8 cellular contexts compared by ENCODE assay signal in genomic region chr1:109240158-109241152, GRCh38. TPM values are rescaled to one million over a fixed set of nuclear protein-coding genes. Genes with fewer than 3 reads are reported as not detected.
DNase-seq lines count a peak whose midpoint lies in the region; ATAC-seq, FAIRE-seq and TF ChIP-seq lines count a peak whose summit lies in the region.

No MANE protein-coding gene starts in this region.

- H2AFZ ChIP-seq in SK-N-SH (ENCODE audit: low read depth), result no peak overlapping the region

- no peaks in the 10 kb centered on the region for H3K79me2 ChIP-seq in SK-N-SH (ENCODE audit: insufficient read depth)

- FAIRE-seq in urothelium cell line (lab: Jason Lieb, UNC), result no peak

- H3F3A ChIP-seq in SK-N-SH (replicated peaks; ENCODE audit: insufficient read depth), result peaks cover 8% of the 10 kb centered on the region

- H3K27ac ChIP-seq in SK-N-SH (ENCODE audit: low read depth in 2 of 2, low read length in 1 of 2), result peak overlapping the region; percentile 41 to 43; a peak in 3 of 4 replicates

- peaks cover 11 to 14% of the 10 kb centered on the region in 2 experiments; a peak in 2 of 4 replicates for H3K4me1 ChIP-seq in SK-N-SH (ENCODE audit: control insufficient read depth in 1 of 2, insufficient read depth in 2 of 2, low read depth in 1 of 2, low read length in 1 of 2)

- POLR2A ChIA-PET in SK-N-SH (lab: Yijun Ruan, JAX), result interaction anchor here (0.8 to 2.8 kb wide), 4 partner anchors 8 to 140 kb away, joined by 3 to 20 read pairs (median 4); partner anchors contain the start of genes CELSR2 and SARS1

- no peaks in the 10 kb centered on the region for H4K20me1 ChIP-seq in SK-N-SH (ENCODE audit: insufficient read depth)

- H3K4me2 ChIP-seq in SK-N-SH, result 0 out of 2 replicates have a peak overlapping the region, but pooled peaks have one; percentile 24

- WGBS in SK-N-SH (ENCODE audit: low lambda C conversion rate), result 57% methylated on average over 7 of the region's 26 CpGs

- TF ChIP-seq EP300 in SK-N-SH (IDR thresholded peaks at IDR 0.05; ENCODE audit: borderline replicate concordance in 1 of 2, low read depth in 1 of 2, low read length in 1 of 2), result no peak

- no peak overlapping the region for H3K4me3 ChIP-seq in SK-N-SH (ENCODE audit: low read depth in 2 of 2, low read length in 1 of 2)

- intact Hi-C loops in posterior vena cava (cut with DNase I), result no loop called here

- no peaks in the 10 kb centered on the region for H3K27me3 ChIP-seq in SK-N-SH (ENCODE audit: insufficient read depth)

- TF ChIP-seq CTCF in SK-N-SH (IDR thresholded peaks at IDR 0.05), result no peak

- ATAC-seq in HG03457 (IDR thresholded peaks at IDR 0.05; ENCODE audit: unreplicated experiment), result no peak

- CTCF ChIA-PET in SK-N-SH (lab: Yijun Ruan, JAX), result interaction anchor here (0.6 to 4.3 kb wide), 12 partner anchors 9 to 241 kb away, joined by 3 to 33 read pairs (median 8); partner anchors contain the start of genes CELSR2 and SORT1

- no peaks in the 10 kb centered on the region for H3K9me2 ChIP-seq in SK-N-SH

- peaks cover 19 to 37% of the 10 kb centered on the region in 2 experiments for H3K36me3 ChIP-seq in SK-N-SH (replicated peaks in 1 of 2; ENCODE audit: control insufficient read depth in 1 of 2, insufficient read depth in 2 of 2, low read length in 1 of 2)

- no peak overlapping the region for H3K9ac ChIP-seq in SK-N-SH

- H3K9me3 ChIP-seq in SK-N-SH, result no peaks in the 10 kb centered on the region

- TF ChIP-seq RAD21 in SK-N-SH (IDR thresholded peaks at IDR 0.05; ENCODE audit: low read length), result no peak

- DNase-seq in activated T-cell treated with anti-CD3 and anti-CD28 coated beads for 48 hours (ENCODE audit: low read depth) (peak; percentile 12), SK-N-SH (peak; percentile 63), fibroblast of the conjunctiva (ENCODE audit: low read depth) (peak; percentile 65), posterior vena cava (ENCODE audit: low spot score) (peak; percentile 93), urothelium cell line (ENCODE audit: low spot score) (no peak), DMS79 treated with DMSO at 0.1 percent for 48 hours (lab: John Stamatoyannopoulos, UW) (no peak)
- DNase-seq in activated T-cell treated with anti-CD3 and anti-CD28 coated beads, Interleukin-2, amount 50 U/mL, for 1 hour, result no peak

TF ChIP-seq in SK-N-SH, 30 proteins besides CTCF, POLR2A, EP300 and RAD21:
- peak; percentile 32 for TF ChIP-seq CHD2 (IDR thresholded peaks at IDR 0.05; ENCODE audit: low read length, partially characterized antibody)
- no peak for TF ChIP-seq TCF12 (IDR thresholded peaks at IDR 0.05)
- TF ChIP-seq FOXJ3 (CRISPR knock-in tag; IDR thresholded peaks at IDR 0.05), result peak; percentile 30; the same call in 1 of the 2 replicates
- no peak for TF ChIP-seq IRF3 (IDR thresholded peaks at IDR 0.05; ENCODE audit: low read depth, low read length)
- TF ChIP-seq POLR2AphosphoS5 (IDR thresholded peaks at IDR 0.05; ENCODE audit: low read depth, low read length), result no peak
- TF ChIP-seq FOSL2 (IDR thresholded peaks at IDR 0.05; ENCODE audit: borderline replicate concordance, low read depth), result no peak
- peak; percentile 47; the same call in 1 of the 2 replicates for TF ChIP-seq NFIC (IDR thresholded peaks at IDR 0.05; ENCODE audit: borderline replicate concordance)

RNA-seq across cellular contexts. Expression of gene CELSR2, which starts 8.9 kb away (rescaled TPM):
- 1.7 and 3.5 TPM in 2 replicates for polyA plus RNA-seq in SK-N-SH (2012; rRNA removed)
- polyA plus RNA-seq in SK-N-SH (2012; cell fraction: cytosol; rRNA removed), result 2.0 and 3.3 TPM in 2 replicates
- 9.3 and 12.7 TPM in 2 replicates for polyA plus RNA-seq in SK-N-SH (2012; cell fraction: nucleus; rRNA removed)
- total RNA-seq in posterior vena cava, result 1 to 10 TPM; 2.8 to 3.3 TPM

RNA-seq across cellular contexts. Expression of gene SARS1, which starts 26.7 kb away (rescaled TPM):
- 98.3 and 106 TPM in 2 replicates for polyA plus RNA-seq in SK-N-SH (2012; rRNA removed)
- polyA plus RNA-seq in SK-N-SH (2012; cell fraction: cytosol; rRNA removed), result 95.9 and 106 TPM in 2 replicates
- 152 and 184 TPM in 2 replicates for polyA plus RNA-seq in SK-N-SH (2012; cell fraction: nucleus; rRNA removed)
- total RNA-seq in posterior vena cava, result 100 to 1,000 TPM; 131 to 132 TPM

RNA-seq across cellular contexts. Expression of gene PSRC1, which starts 42.5 kb away (rescaled TPM):
- polyA plus RNA-seq in SK-N-SH (2012; rRNA removed), result 19.4 and 20.3 TPM in 2 replicates
- 8.7 and 10.6 TPM in 2 replicates for polyA plus RNA-seq in SK-N-SH (2012; cell fraction: cytosol; rRNA removed)
- polyA plus RNA-seq in SK-N-SH (2012; cell fraction: nucleus; rRNA removed), result 69.0 and 95.3 TPM in 2 replicates
- 1 to 10 TPM; 1.7 to 2.2 TPM for total RNA-seq in posterior vena cava

Comparison
In these comparisons a context has a peak if more than half of its experiments do, and no peak if none do; other contexts are left out.
1. DNase-seq: peak in activated T-cell treated with anti-CD3 and anti-CD28 coated beads for 48 hours (single experiment), SK-N-SH (single experiment), fibroblast of the conjunctiva (single experiment) and posterior vena cava (single experiment); none in activated T-cell treated with anti-CD3 and anti-CD28 coated beads, Interleukin-2, amount 50 U/mL, for 1 hour (single experiment), urothelium cell line (single experiment) and DMS79 treated with DMSO at 0.1 percent for 48 hours (single experiment).